Comparison of ENCODE assay signal across 15 cellular contexts in genomic region chr19:16369306-16369663, GRCh38.
"Had no signal": no experiment of that assay in that cellular context is flagged by ENCODE, and none has a peak within 500 bp of the region (broad histone marks: within the 10 kb centered on the region; RNA-seq: fewer than 3 reads in every experiment).

No MANE protein-coding gene starts in this region.

- H3K27ac ChIP-seq: breast epithelium, psoas muscle, upper lobe of right lung had no signal

- H3K4me3 ChIP-seq: breast epithelium, esophagus squamous epithelium, psoas muscle, upper lobe of right lung had no signal

- ATAC-seq: left lobe of liver, sciatic nerve, upper lobe of right lung had no signal

- H3K9me3 Mint-ChIP-seq: naive thymus-derived CD8-positive, alpha-beta T cell had no signal

- DNase-seq: activated CD4-positive, CD25-positive, alpha-beta regulatory T cell treated with anti-CD3 and anti-CD28 coated beads, Interleukin-2, amount 50 U/mL, for 72 hours; anterior cingulate cortex; esophagus squamous epithelium; foreskin fibroblast; mammary epithelial cell; stimulated activated CD4-positive, alpha-beta T cell treated with anti-CD3 and anti-CD28 coated beads, Interleukin-12 subunit alpha, Interleukin-12 subunit beta, amount 100 ng/mL, for 4 hours; stimulated activated CD4-positive, alpha-beta T cell treated with anti-CD3 and anti-CD28 coated beads, Interleukin-2, amount 100 ng/mL, for 48 hours; upper lobe of right lung had no signal

- H3K27ac Mint-ChIP-seq: activated naive CD8-positive, alpha-beta T cell; naive thymus-derived CD8-positive, alpha-beta T cell had no signal

- H3K27me3 ChIP-seq: breast epithelium, upper lobe of right lung had no signal

- FAIRE-seq: endometrium had no signal

- H3K9me3 ChIP-seq: breast epithelium, esophagus squamous epithelium, psoas muscle, upper lobe of right lung had no signal

- H3K36me3 Mint-ChIP-seq: naive thymus-derived CD8-positive, alpha-beta T cell had no signal

- H3K27me3 Mint-ChIP-seq: activated naive CD8-positive, alpha-beta T cell had no signal

- H3K36me3 ChIP-seq: breast epithelium had no signal

- H3K4me3 Mint-ChIP-seq: activated naive CD8-positive, alpha-beta T cell; naive thymus-derived CD8-positive, alpha-beta T cell had no signal
